In genomic region chr5:75336625-75337336, GRCh38 we compare ENCODE assay signal across 8 cellular contexts. TPM values are rescaled to one million over a fixed set of nuclear protein-coding genes. Genes with fewer than 3 reads are reported as not detected.
A peak's percentile ranks its signal among the peaks of the same experiment; 100 is the strongest.
DNase-seq lines count a peak whose midpoint lies in the region; ATAC-seq and TF ChIP-seq lines count a peak whose summit lies in the region.

TSS of gene HMGCR (plus strand) at chr5:75337220. CDS start at chr5:75342606, 5,386 bp downstream.

- H3K27ac Mint-ChIP-seq in natural killer cell treated with Interleukin-12 subunit alpha and Interleukin-12 subunit beta and Interleukin-15 and Interleukin-18, amount 100 ng/mL, for 72 hours = no peak within 1 kb of the TSS
- peak within 1 kb of the TSS in 1 of 2 donors; percentile 21 for H3K27ac Mint-ChIP-seq in stimulated activated naive CD8-positive, alpha-beta T cell treated with anti-CD3 and anti-CD28 coated beads, Interleukin-15, amount 100 ng/mL, for 72 hours

- H3K36me3 ChIP-seq in RWPE2 (ENCODE audit: low read depth) = peaks cover 33% of the 10 kb centered on the region

- H3K36me3 Mint-ChIP-seq in natural killer cell treated with Interleukin-12 subunit alpha and Interleukin-12 subunit beta and Interleukin-15 and Interleukin-18, amount 100 ng/mL, for 72 hours = no peaks in the 10 kb centered on the region

- no peaks in the 10 kb centered on the region for H3K27me3 Mint-ChIP-seq in natural killer cell treated with Interleukin-12 subunit alpha and Interleukin-12 subunit beta and Interleukin-15 and Interleukin-18, amount 100 ng/mL, for 72 hours
- no peaks in the 10 kb centered on the region for H3K27me3 Mint-ChIP-seq in stimulated activated naive CD8-positive, alpha-beta T cell treated with anti-CD3 and anti-CD28 coated beads, Interleukin-15, amount 100 ng/mL, for 72 hours

- H3K4me3 Mint-ChIP-seq in natural killer cell treated with Interleukin-12 subunit alpha and Interleukin-12 subunit beta and Interleukin-15 and Interleukin-18, amount 100 ng/mL, for 72 hours = no peak within 1 kb of the TSS
- H3K4me3 Mint-ChIP-seq in stimulated activated naive CD8-positive, alpha-beta T cell treated with anti-CD3 and anti-CD28 coated beads, Interleukin-15, amount 100 ng/mL, for 72 hours = no peak within 1 kb of the TSS

- H3K9me3 ChIP-seq in RWPE2 (ENCODE audit: severe bottlenecking) = no peaks in the 10 kb centered on the region

- peaks cover 18 to 23% of the 10 kb centered on the region in 2 donors for H3K4me1 Mint-ChIP-seq in natural killer cell treated with Interleukin-12 subunit alpha and Interleukin-12 subunit beta and Interleukin-15 and Interleukin-18, amount 100 ng/mL, for 72 hours (ENCODE audit: low read depth in 2 of 2)
- peaks cover 38% of the 10 kb centered on the region for H3K4me1 Mint-ChIP-seq in stimulated activated naive CD8-positive, alpha-beta T cell treated with anti-CD3 and anti-CD28 coated beads, Interleukin-15, amount 100 ng/mL, for 72 hours

- ATAC-seq in RWPE2 (ENCODE audit: low read depth) = peak; percentile 94
- peak; percentile 99 for ATAC-seq in natural killer cell treated with Interleukin-12 subunit alpha and Interleukin-12 subunit beta and Interleukin-15 and Interleukin-18, amount 100 ng/mL, for 72 hours
- peak; percentile 98 for ATAC-seq in stimulated activated naive CD8-positive, alpha-beta T cell treated with anti-CD3 and anti-CD28 coated beads, Interleukin-15, amount 100 ng/mL, for 72 hours

- peaks cover 26% of the 10 kb centered on the region for H3K4me1 ChIP-seq in RWPE2 (ENCODE audit: insufficient read depth, poor library complexity, severe bottlenecking)

- H3K9me3 Mint-ChIP-seq in natural killer cell treated with Interleukin-12 subunit alpha and Interleukin-12 subunit beta and Interleukin-15 and Interleukin-18, amount 100 ng/mL, for 72 hours = no peaks in the 10 kb centered on the region
- H3K9me3 Mint-ChIP-seq in stimulated activated naive CD8-positive, alpha-beta T cell treated with anti-CD3 and anti-CD28 coated beads, Interleukin-15, amount 100 ng/mL, for 72 hours = no peaks in the 10 kb centered on the region

- peak within 1 kb of the TSS; percentile 89 for H3K4me3 ChIP-seq in RWPE2 (ENCODE audit: severe bottlenecking)
- peak within 1 kb of the TSS; percentile 93 for H3K4me3 ChIP-seq in fibroblast of pulmonary artery (replicated peaks; ENCODE audit: low read depth, low read length)

- DNase-seq in ELR (ENCODE audit: low read depth) = peak; percentile 99
- peak; percentile 99 for DNase-seq in H4 (ENCODE audit: low spot score)
- peak; percentile 100 for DNase-seq in LoVo (ENCODE audit: low spot score)
- peak; percentile 100 for DNase-seq in RWPE2 (ENCODE audit: low spot score)
- DNase-seq in activated T-helper 9 cell treated with anti-CD3 and anti-CD28 coated beads, Interleukin-2, amount 50 U/mL, for 16 hours (ENCODE audit: low read depth) = peak; percentile 95
- DNase-seq in fibroblast of pulmonary artery (ENCODE audit: low read depth) = peak; percentile 100
- DNase-seq in natural killer cell treated with Interleukin-12 subunit alpha and Interleukin-12 subunit beta and Interleukin-15 and Interleukin-18, amount 100 ng/mL, for 72 hours (ENCODE audit: low spot score) = peak; percentile 99
- DNase-seq in stimulated activated naive CD8-positive, alpha-beta T cell treated with anti-CD3 and anti-CD28 coated beads, Interleukin-15, amount 100 ng/mL, for 72 hours = peak; percentile 95 to 99

- H3K27me3 ChIP-seq in RWPE2 (ENCODE audit: insufficient read depth, poor library complexity, severe bottlenecking) = no peaks in the 10 kb centered on the region

- TF ChIP-seq CTCF in RWPE2 (IDR thresholded peaks at IDR 0.05; ENCODE audit: poor library complexity, severe bottlenecking) (peak; percentile 74), fibroblast of pulmonary artery (IDR thresholded peaks at IDR 0.05; ENCODE audit: low read length, missing control alignments) (no peak)

- peak within 1 kb of the TSS; percentile 86 for H3K27ac ChIP-seq in RWPE2 (ENCODE audit: poor library complexity, severe bottlenecking)

RNA-seq across cellular contexts. Expression of gene HMGCR, which starts in this region (rescaled TPM):
- total RNA-seq in H4 (2014; rRNA removed; shearing (Covaris generic)) = 73.2 and 105 TPM in 2 replicates
- 100 to 1,000 TPM in 1 of 2 donors, 10 to 100 TPM in 1; 78.5 to 110 TPM for total RNA-seq in natural killer cell treated with Interleukin-12 subunit alpha and Interleukin-12 subunit beta and Interleukin-15 and Interleukin-18, amount 100 ng/mL, for 72 hours

Comparison
In these comparisons a context has a peak if more than half of its experiments do, and no peak if none do; other contexts are left out.
1. Peak in every context shown above with its lines: DNase-seq, ATAC-seq, H3K4me3 ChIP-seq and H3K27ac ChIP-seq.